Comparison of ENCODE assay signal across 1 cellular context in the genomic region with DNA sequence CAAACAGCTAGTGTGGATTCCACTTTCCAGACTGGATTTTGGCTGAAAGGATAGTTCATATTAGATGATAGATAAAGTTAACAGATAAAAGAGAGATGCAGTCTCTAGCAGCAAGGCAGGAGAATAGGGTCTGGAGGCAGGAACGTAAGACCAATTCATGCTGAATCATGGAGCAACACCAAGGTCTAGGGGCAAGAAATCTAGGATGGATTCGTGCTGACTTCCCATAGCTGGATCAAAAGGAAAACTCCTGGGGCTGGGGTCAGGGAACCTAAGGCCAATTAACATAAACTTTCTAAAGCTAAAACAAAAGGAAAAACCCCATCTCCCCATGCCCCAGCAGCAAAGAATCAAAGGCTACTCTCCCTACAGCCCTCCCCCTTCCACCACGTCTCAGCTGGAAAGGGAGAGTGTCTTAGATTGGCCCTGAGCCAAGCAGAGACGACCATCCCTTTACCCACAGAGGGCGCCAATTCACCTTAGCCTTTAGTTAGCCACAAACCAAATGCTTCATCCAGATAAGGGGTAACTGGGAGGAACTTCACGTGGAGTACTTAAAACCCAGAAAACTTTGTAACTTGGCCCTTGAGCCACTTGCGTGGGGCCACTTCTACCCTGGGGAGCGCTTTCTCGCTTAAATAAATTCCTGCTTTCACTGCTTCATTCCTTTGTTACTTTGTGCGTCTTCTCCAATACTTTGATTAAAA.
A peak's percentile ranks its signal among the peaks of the same experiment; 100 is the strongest.
TF ChIP-seq lines count a peak whose summit lies in the region.

No MANE protein-coding gene starts in this region.

TF ChIP-seq in K562, 482 proteins besides CTCF, POLR2A, EP300 and RAD21 (continued from another document and continues in another):
- peak in 1 of 2 experiments; percentile 69 for TF ChIP-seq AFF1 (IDR thresholded peaks at IDR 0.05; ENCODE audit: low read depth in 1 of 2, partially characterized antibody in 2 of 2)
- TF ChIP-seq, protein P1, sequence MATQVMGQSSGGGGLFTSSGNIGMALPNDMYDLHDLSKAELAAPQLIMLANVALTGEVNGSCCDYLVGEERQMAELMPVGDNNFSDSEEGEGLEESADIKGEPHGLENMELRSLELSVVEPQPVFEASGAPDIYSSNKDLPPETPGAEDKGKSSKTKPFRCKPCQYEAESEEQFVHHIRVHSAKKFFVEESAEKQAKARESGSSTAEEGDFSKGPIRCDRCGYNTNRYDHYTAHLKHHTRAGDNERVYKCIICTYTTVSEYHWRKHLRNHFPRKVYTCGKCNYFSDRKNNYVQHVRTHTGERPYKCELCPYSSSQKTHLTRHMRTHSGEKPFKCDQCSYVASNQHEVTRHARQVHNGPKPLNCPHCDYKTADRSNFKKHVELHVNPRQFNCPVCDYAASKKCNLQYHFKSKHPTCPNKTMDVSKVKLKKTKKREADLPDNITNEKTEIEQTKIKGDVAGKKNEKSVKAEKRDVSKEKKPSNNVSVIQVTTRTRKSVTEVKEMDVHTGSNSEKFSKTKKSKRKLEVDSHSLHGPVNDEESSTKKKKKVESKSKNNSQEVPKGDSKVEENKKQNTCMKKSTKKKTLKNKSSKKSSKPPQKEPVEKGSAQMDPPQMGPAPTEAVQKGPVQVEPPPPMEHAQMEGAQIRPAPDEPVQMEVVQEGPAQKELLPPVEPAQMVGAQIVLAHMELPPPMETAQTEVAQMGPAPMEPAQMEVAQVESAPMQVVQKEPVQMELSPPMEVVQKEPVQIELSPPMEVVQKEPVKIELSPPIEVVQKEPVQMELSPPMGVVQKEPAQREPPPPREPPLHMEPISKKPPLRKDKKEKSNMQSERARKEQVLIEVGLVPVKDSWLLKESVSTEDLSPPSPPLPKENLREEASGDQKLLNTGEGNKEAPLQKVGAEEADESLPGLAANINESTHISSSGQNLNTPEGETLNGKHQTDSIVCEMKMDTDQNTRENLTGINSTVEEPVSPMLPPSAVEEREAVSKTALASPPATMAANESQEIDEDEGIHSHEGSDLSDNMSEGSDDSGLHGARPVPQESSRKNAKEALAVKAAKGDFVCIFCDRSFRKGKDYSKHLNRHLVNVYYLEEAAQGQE (CRISPR knock-in tag; IDR thresholded peaks at IDR 0.05; ENCODE audit: low read depth): no peak
- TF ChIP-seq MECOM (CRISPR knock-in tag; IDR thresholded peaks at IDR 0.05): no peak
- no peak for TF ChIP-seq ZNF311 (CRISPR knock-in tag; IDR thresholded peaks at IDR 0.05)
- TF ChIP-seq FOXA1 (IDR thresholded peaks at IDR 0.05; ENCODE audit: borderline replicate concordance): no peak
- TF ChIP-seq SMARCC2 (IDR thresholded peaks at IDR 0.05; ENCODE audit: low read depth): peak; percentile 66; the same call in 1 of the 2 replicates
- TF ChIP-seq ZNF639 (CRISPR knock-in tag; conservative IDR thresholded peaks at IDR 0.05 in 1 of 2, IDR thresholded peaks at IDR 0.05 in 1 of 2): no peak
- peak; percentile 84 for TF ChIP-seq DACH1 (IDR thresholded peaks at IDR 0.05; ENCODE audit: partially characterized antibody)
- TF ChIP-seq TCF7 (IDR thresholded peaks at IDR 0.05; ENCODE audit: borderline replicate concordance): no peak
- peak; percentile 65 for TF ChIP-seq SMARCB1 (IDR thresholded peaks at IDR 0.05; ENCODE audit: insufficient read length, low read depth)
- no peak for TF ChIP-seq GABPB2 (CRISPR knock-in tag; conservative IDR thresholded peaks at IDR 0.05)
- TF ChIP-seq ZNF518B (CRISPR knock-in tag; IDR thresholded peaks at IDR 0.05): no peak
- TF ChIP-seq ZBTB49 (CRISPR knock-in tag; IDR thresholded peaks at IDR 0.05; ENCODE audit: borderline replicate concordance): no peak
- TF ChIP-seq CBX1 (IDR thresholded peaks at IDR 0.05; ENCODE audit: low read depth): no peak
- peak; percentile 92 for TF ChIP-seq ARID1B (IDR thresholded peaks at IDR 0.05)
- no peak for TF ChIP-seq E2F3 (CRISPR knock-in tag; IDR thresholded peaks at IDR 0.05)
- peak; percentile 80 for TF ChIP-seq SMARCE1 (IDR thresholded peaks at IDR 0.05)
- no peak for TF ChIP-seq EWSR1 (IDR thresholded peaks at IDR 0.05; ENCODE audit: borderline replicate concordance, low read depth, partially characterized antibody)
- TF ChIP-seq COPS2 (conservative IDR thresholded peaks at IDR 0.05): no peak
- no peak for TF ChIP-seq DDX20 (tag; IDR thresholded peaks at IDR 0.05; ENCODE audit: low read depth)
- TF ChIP-seq NFATC3 (IDR thresholded peaks at IDR 0.05): no peak
- TF ChIP-seq FOXP1 (CRISPR knock-in tag; IDR thresholded peaks at IDR 0.05): no peak
- TF ChIP-seq, protein P2, sequence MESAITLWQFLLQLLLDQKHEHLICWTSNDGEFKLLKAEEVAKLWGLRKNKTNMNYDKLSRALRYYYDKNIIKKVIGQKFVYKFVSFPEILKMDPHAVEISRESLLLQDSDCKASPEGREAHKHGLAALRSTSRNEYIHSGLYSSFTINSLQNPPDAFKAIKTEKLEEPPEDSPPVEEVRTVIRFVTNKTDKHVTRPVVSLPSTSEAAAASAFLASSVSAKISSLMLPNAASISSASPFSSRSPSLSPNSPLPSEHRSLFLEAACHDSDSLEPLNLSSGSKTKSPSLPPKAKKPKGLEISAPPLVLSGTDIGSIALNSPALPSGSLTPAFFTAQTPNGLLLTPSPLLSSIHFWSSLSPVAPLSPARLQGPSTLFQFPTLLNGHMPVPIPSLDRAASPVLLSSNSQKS (CRISPR knock-in tag; IDR thresholded peaks at IDR 0.05): no peak
- TF ChIP-seq SMAD2 (IDR thresholded peaks at IDR 0.05; ENCODE audit: low read depth, low read length): no peak
- peak; percentile 40; the same call in 1 of the 2 replicates for TF ChIP-seq MIER1 (IDR thresholded peaks at IDR 0.05; ENCODE audit: low read depth)
- no peak for TF ChIP-seq TAF15 (IDR thresholded peaks at IDR 0.05; ENCODE audit: low read depth, low read length)
- no peak for TF ChIP-seq PYGO2 (tag; IDR thresholded peaks at IDR 0.05)
- peak; percentile 77 for TF ChIP-seq NFE2 (IDR thresholded peaks at IDR 0.05; ENCODE audit: low read depth)
- TF ChIP-seq CBX2 (IDR thresholded peaks at IDR 0.05; ENCODE audit: insufficient read depth, low read length, poor library complexity, severe bottlenecking): no peak
- peak; percentile 31; the same call in 1 of the 2 replicates for TF ChIP-seq ZZZ3 (IDR thresholded peaks at IDR 0.05)
- no peak for TF ChIP-seq PBX2 (CRISPR knock-in tag; IDR thresholded peaks at IDR 0.05; ENCODE audit: low read depth)
- TF ChIP-seq PBX2 (tag; conservative IDR thresholded peaks at IDR 0.05; ENCODE audit: low read depth): no peak
- TF ChIP-seq MEIS2 (IDR thresholded peaks at IDR 0.05; ENCODE audit: partially characterized antibody): peak; percentile 15
- TF ChIP-seq RHOXF2B (CRISPR knock-in tag; conservative IDR thresholded peaks at IDR 0.05): no peak
- TF ChIP-seq SMARCA5 (IDR thresholded peaks at IDR 0.05): no peak
- no peak for TF ChIP-seq SRSF7 (optimal IDR thresholded peaks at IDR 0.05; ENCODE audit: low read depth, low read length)
- TF ChIP-seq, protein P3, sequence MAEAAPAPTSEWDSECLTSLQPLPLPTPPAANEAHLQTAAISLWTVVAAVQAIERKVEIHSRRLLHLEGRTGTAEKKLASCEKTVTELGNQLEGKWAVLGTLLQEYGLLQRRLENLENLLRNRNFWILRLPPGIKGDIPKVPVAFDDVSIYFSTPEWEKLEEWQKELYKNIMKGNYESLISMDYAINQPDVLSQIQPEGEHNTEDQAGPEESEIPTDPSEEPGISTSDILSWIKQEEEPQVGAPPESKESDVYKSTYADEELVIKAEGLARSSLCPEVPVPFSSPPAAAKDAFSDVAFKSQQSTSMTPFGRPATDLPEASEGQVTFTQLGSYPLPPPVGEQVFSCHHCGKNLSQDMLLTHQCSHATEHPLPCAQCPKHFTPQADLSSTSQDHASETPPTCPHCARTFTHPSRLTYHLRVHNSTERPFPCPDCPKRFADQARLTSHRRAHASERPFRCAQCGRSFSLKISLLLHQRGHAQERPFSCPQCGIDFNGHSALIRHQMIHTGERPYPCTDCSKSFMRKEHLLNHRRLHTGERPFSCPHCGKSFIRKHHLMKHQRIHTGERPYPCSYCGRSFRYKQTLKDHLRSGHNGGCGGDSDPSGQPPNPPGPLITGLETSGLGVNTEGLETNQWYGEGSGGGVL (CRISPR knock-in tag; IDR thresholded peaks at IDR 0.05): no peak
